ENCODE assay signal across 1 cellular context in the genomic region with DNA sequence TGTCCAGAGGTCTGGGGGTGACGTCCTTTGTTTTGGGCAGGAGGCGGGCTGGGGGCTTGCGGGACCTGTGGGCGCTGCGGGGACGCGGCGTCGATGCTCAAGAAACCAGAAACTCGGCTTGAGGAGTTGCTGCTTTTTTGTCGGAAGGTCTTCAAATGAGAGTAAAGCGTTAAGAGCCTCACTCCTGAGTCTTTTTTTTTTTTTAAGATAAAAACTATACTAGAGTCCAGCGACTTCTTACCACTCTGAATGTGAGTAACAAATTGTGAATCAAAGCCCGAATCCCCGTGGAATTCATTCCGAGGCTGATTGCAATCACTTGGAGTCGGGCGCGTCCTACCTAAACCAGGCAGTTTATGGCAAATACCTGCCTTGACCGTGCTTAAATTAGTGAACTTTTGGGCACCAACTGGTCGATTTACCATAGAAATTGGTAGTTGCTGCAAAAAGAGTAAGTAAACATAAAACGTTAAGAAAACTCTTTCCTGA.
TF ChIP-seq lines count a peak whose summit lies in the region.

No MANE protein-coding gene starts in this region.

TF ChIP-seq in GM12878, 131 proteins besides CTCF, POLR2A, EP300 and RAD21 (continued from another document):
- TF ChIP-seq, protein P1, sequence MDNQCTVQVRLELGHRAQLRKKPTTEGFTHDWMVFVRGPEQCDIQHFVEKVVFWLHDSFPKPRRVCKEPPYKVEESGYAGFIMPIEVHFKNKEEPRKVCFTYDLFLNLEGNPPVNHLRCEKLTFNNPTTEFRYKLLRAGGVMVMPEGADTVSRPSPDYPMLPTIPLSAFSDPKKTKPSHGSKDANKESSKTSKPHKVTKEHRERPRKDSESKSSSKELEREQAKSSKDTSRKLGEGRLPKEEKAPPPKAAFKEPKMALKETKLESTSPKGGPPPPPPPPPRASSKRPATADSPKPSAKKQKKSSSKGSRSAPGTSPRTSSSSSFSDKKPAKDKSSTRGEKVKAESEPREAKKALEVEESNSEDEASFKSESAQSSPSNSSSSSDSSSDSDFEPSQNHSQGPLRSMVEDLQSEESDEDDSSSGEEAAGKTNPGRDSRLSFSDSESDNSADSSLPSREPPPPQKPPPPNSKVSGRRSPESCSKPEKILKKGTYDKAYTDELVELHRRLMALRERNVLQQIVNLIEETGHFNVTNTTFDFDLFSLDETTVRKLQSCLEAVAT (IDR thresholded peaks at IDR 0.05) = 0 out of 2 replicates have a peak, but pooled peaks have one; percentile 26
- TF ChIP-seq RUNX3 (IDR thresholded peaks at IDR 0.05; ENCODE audit: low read length) (peak; percentile 47), CREM (IDR thresholded peaks at IDR 0.05; ENCODE audit: low read depth) (no peak), MYB (IDR thresholded peaks at IDR 0.05; ENCODE audit: borderline replicate concordance, low read depth, low read length) (no peak), HDAC2 (IDR thresholded peaks at IDR 0.05) (no peak), IKZF1 (conservative IDR thresholded peaks at IDR 0.05) (peak; percentile 29; the same call in 1 of the 2 replicates)
- TF ChIP-seq, protein P2, sequence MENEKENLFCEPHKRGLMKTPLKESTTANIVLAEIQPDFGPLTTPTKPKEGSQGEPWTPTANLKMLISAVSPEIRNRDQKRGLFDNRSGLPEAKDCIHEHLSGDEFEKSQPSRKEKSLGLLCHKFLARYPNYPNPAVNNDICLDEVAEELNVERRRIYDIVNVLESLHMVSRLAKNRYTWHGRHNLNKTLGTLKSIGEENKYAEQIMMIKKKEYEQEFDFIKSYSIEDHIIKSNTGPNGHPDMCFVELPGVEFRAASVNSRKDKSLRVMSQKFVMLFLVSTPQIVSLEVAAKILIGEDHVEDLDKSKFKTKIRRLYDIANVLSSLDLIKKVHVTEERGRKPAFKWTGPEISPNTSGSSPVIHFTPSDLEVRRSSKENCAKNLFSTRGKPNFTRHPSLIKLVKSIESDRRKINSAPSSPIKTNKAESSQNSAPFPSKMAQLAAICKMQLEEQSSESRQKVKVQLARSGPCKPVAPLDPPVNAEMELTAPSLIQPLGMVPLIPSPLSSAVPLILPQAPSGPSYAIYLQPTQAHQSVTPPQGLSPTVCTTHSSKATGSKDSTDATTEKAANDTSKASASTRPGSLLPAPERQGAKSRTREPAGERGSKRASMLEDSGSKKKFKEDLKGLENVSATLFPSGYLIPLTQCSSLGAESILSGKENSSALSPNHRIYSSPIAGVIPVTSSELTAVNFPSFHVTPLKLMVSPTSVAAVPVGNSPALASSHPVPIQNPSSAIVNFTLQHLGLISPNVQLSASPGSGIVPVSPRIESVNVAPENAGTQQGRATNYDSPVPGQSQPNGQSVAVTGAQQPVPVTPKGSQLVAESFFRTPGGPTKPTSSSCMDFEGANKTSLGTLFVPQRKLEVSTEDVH (IDR thresholded peaks at IDR 0.05; ENCODE audit: low read depth, partially characterized antibody) = no peak
